In the genomic region with DNA sequence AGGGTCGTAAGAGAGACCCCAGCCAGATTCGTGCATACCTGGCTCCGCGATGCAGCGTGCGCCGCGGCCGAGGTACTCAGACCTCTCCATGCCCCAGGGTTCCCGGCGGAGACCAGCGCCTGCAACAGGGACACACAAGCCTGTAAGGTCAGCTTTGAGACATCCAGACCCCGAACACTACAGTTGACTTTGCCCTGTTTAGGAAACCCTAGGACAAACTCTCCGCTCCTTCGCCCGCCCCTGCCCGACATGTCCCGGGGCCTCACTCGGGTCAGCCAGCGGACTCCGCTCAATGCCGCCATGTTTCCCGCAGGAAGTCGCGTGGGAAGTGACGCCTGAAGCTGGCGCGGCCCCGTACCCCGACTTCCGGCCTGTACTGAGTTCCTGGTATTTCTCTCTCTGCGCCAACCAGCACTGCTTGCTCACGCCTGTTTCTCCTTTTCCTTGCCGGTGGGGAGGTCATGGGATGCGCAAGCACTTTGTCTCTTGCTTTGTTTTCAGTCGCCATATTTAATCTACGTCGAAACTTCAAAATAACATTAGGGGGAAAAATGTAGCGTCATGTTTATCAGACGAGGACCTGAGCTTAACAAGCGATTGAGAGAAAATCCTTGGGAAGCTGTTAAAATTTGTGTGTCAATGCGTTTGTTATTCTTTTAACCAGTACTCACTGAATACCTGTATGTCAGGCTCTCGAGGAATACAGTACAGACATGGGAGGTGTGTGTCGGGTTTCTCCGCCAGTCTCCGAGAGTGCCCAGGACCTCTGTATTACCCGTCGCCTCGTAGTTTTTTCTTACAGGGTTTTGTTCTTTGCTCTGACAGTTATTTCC, we compare ENCODE assay signal across 8 cellular contexts. TPM values are rescaled to one million over a fixed set of nuclear protein-coding genes. Genes with fewer than 3 reads are reported as not detected.
DNase-seq lines count a peak whose midpoint lies in the region; ATAC-seq and TF ChIP-seq lines count a peak whose summit lies in the region.

Gene IDH3B (minus strand): TSS at position 330 of the 833 bp plus-strand sequence. CDS start 28 bp downstream, at position 302.

- no peaks in the 10 kb centered on the region for H3K9me3 Mint-ChIP-seq in activated T-cell treated with anti-CD3 and anti-CD28 coated beads, Interleukin-2, amount 50 U/mL, for 24 hours

- peaks cover 5% of the 10 kb centered on the region for H3K36me3 ChIP-seq in mucosa of stomach (ENCODE audit: control insufficient read depth, insufficient read depth, low read length)

- no peaks in the 10 kb centered on the region for H3K27me3 ChIP-seq in mucosa of stomach (ENCODE audit: control insufficient read depth, insufficient read depth, low read length)

- no peaks in the 10 kb centered on the region for H3K27me3 Mint-ChIP-seq in activated T-cell treated with anti-CD3 and anti-CD28 coated beads, Interleukin-2, amount 50 U/mL, for 24 hours

- H3K36me3 Mint-ChIP-seq in activated T-cell treated with anti-CD3 and anti-CD28 coated beads, Interleukin-2, amount 50 U/mL, for 24 hours (ENCODE audit: low read depth) = peaks cover 47% of the 10 kb centered on the region

- peak within 1 kb of the TSS; percentile 93 for H3K4me3 ChIP-seq in Jurkat, Clone E6-1 (ENCODE audit: low read length)
- peak within 1 kb of the TSS; percentile 94 for H3K4me3 ChIP-seq in mucosa of stomach (ENCODE audit: low read length)

- H3K9ac ChIP-seq in mucosa of stomach (ENCODE audit: low read length) = peak within 1 kb of the TSS; percentile 80

- peak; percentile 85 for ATAC-seq in GM21529 (IDR thresholded peaks at IDR 0.05; ENCODE audit: unreplicated experiment)

- peak; percentile 96 for TF ChIP-seq POLR2A in erythroblast (IDR thresholded peaks at IDR 0.05; ENCODE audit: low read length)

- DNase-seq in DMS 273 treated with DMSO at 0.1 percent for 48 hours (lab: John Stamatoyannopoulos, UW) = peak; percentile 79
- DNase-seq in Jurkat, Clone E6-1 (ENCODE audit: low read depth, low spot score) = peak; percentile 90
- DNase-seq in activated T-cell treated with anti-CD3 and anti-CD28 coated beads, Interleukin-2, amount 50 U/mL, for 24 hours = peak; percentile 94
- DNase-seq in erythroblast (lab: John Stamatoyannopoulos, UW) = peak; percentile 95
- peak; percentile 84 to 86 for DNase-seq in stimulated activated CD8-positive, alpha-beta memory T cell treated with anti-CD3 and anti-CD28 coated beads, Interleukin-7, amount 100 ng/mL, for 1 hour (ENCODE audit: low read depth in 2 of 2)

- no peaks in the 10 kb centered on the region for H3K9me3 ChIP-seq in mucosa of stomach (ENCODE audit: control insufficient read depth, low read length)

- H3K4me1 Mint-ChIP-seq in activated T-cell treated with anti-CD3 and anti-CD28 coated beads, Interleukin-2, amount 50 U/mL, for 24 hours (ENCODE audit: low read depth) = peaks cover 28% of the 10 kb centered on the region

- H3K4me3 Mint-ChIP-seq in activated T-cell treated with anti-CD3 and anti-CD28 coated beads, Interleukin-2, amount 50 U/mL, for 24 hours = peak within 1 kb of the TSS; percentile 94

- peak within 1 kb of the TSS; percentile 97 for H3K27ac Mint-ChIP-seq in activated T-cell treated with anti-CD3 and anti-CD28 coated beads, Interleukin-2, amount 50 U/mL, for 24 hours

- peaks cover 12% of the 10 kb centered on the region for H3K4me1 ChIP-seq in mucosa of stomach (ENCODE audit: control insufficient read depth, insufficient read depth, low read length)

TF ChIP-seq in PFSK-1, 5 proteins besides CTCF, POLR2A, EP300 and RAD21:
- TF ChIP-seq TAF1 (IDR thresholded peaks at IDR 0.05; ENCODE audit: borderline replicate concordance, insufficient read depth, low read length) (peak; percentile 96), POLR2AphosphoS5 (IDR thresholded peaks at IDR 0.05; ENCODE audit: low read depth, low read length) (peak; percentile 97), SIN3A (IDR thresholded peaks at IDR 0.05; ENCODE audit: borderline replicate concordance, insufficient read depth, low read length) (no peak), FOXP2 (optimal IDR thresholded peaks at IDR 0.05; ENCODE audit: borderline replicate concordance, extremely low read depth, extremely low read length, insufficient read depth) (peak; percentile 50)
- TF ChIP-seq, protein P1, sequence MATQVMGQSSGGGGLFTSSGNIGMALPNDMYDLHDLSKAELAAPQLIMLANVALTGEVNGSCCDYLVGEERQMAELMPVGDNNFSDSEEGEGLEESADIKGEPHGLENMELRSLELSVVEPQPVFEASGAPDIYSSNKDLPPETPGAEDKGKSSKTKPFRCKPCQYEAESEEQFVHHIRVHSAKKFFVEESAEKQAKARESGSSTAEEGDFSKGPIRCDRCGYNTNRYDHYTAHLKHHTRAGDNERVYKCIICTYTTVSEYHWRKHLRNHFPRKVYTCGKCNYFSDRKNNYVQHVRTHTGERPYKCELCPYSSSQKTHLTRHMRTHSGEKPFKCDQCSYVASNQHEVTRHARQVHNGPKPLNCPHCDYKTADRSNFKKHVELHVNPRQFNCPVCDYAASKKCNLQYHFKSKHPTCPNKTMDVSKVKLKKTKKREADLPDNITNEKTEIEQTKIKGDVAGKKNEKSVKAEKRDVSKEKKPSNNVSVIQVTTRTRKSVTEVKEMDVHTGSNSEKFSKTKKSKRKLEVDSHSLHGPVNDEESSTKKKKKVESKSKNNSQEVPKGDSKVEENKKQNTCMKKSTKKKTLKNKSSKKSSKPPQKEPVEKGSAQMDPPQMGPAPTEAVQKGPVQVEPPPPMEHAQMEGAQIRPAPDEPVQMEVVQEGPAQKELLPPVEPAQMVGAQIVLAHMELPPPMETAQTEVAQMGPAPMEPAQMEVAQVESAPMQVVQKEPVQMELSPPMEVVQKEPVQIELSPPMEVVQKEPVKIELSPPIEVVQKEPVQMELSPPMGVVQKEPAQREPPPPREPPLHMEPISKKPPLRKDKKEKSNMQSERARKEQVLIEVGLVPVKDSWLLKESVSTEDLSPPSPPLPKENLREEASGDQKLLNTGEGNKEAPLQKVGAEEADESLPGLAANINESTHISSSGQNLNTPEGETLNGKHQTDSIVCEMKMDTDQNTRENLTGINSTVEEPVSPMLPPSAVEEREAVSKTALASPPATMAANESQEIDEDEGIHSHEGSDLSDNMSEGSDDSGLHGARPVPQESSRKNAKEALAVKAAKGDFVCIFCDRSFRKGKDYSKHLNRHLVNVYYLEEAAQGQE (IDR thresholded peaks at IDR 0.05; ENCODE audit: insufficient read depth in 1 of 2, low read depth in 2 of 2, low read length in 2 of 2) = peak in 1 of 2 experiments; percentile 56; a peak in 2 of 4 replicates
TF ChIP-seq in PFSK-1: peak in this region for 4.

RNA-seq across cellular contexts. Expression of gene IDH3B, which starts in this region (rescaled TPM):
- 191 TPM for polyA plus RNA-seq in Jurkat, Clone E6-1 (2012; ENCODE audit: insufficient read depth, insufficient read length)
- polyA plus RNA-seq in PFSK-1 (2012; ENCODE audit: insufficient read length, low read depth) = 154 TPM

Comparison
In these comparisons a context has a peak if more than half of its experiments do, and no peak if none do; other contexts are left out.
1. Peak in every context shown above with its lines: DNase-seq, ATAC-seq and H3K4me3 ChIP-seq.